In genomic region chr4:158314756-158315487, GRCh38 we compare ENCODE assay signal across 13 cellular contexts.
DNase-seq lines count a peak whose midpoint lies in the region; ATAC-seq and TF ChIP-seq lines count a peak whose summit lies in the region.
"Had no signal": no experiment of that assay in that cellular context is flagged by ENCODE, and none has a peak within 500 bp of the region (broad histone marks: within the 10 kb centered on the region; RNA-seq: fewer than 3 reads in every experiment).

No MANE protein-coding gene starts in this region.

- H3K27ac ChIP-seq in SJSA1 (peak overlapping the region; percentile 98), psoas muscle (peak overlapping the region; percentile 3)

- DNase-seq in AG09319 (ENCODE audit: extremely low read depth, low read depth) (peak; percentile 90), SJSA1 (ENCODE audit: low read depth in 1 of 2, low spot score in 2 of 2) (peak; percentile 51 to 94), fibroblast of mammary gland (ENCODE audit: low read depth) (peak; percentile 98), psoas muscle (no peak), GM10266 (ENCODE audit: extremely low spot score) (no peak), SHP77 (lab: John Stamatoyannopoulos, UW) (no peak)
- DNase-seq in stimulated activated naive CD8-positive, alpha-beta T cell treated with anti-CD3 and anti-CD28 coated beads, Interleukin-15, Interleukin-2, amounts not matched to agents 100 U/mL and 50 U/mL, for 24 hours: no peak
- DNase-seq: CD4-positive, CD25-positive, alpha-beta regulatory T cell; H7; NCI-H2081; retina; stimulated activated naive CD4-positive, alpha-beta T cell treated with Interleukin-2 at 50 U/mL for 16 hours had no signal

- intact Hi-C loops in psoas muscle (cut with DNase I): no loop called here

- peaks cover 57% of the 10 kb centered on the region for H3K4me1 ChIP-seq in SJSA1 (replicated peaks)
- H3K4me1 ChIP-seq in psoas muscle: no peaks in the 10 kb centered on the region

- TF ChIP-seq CTCF in AG09319 (IDR thresholded peaks at IDR 0.05; ENCODE audit: low read depth, low read length): no peak
- no peak for TF ChIP-seq CTCF in fibroblast of mammary gland (conservative IDR thresholded peaks at IDR 0.05; ENCODE audit: control insufficient read depth, insufficient read depth, low read depth, low read length)
- no peak for TF ChIP-seq CTCF in psoas muscle (IDR thresholded peaks at IDR 0.05)
- TF ChIP-seq CTCF in GM10266 (IDR thresholded peaks at IDR 0.05; ENCODE audit: control insufficient read depth, insufficient read depth, low read depth, missing control alignments): no peak

- WGBS in psoas muscle, 3 donors: 69 to 77% (median 72%) methylated on average over 5 of the region's 5 CpGs

- no peaks in the 10 kb centered on the region for H3K36me3 ChIP-seq in SJSA1
- H3K36me3 ChIP-seq in psoas muscle (ENCODE audit: insufficient read depth in 1 of 2, low read depth in 1 of 2): no peaks in the 10 kb centered on the region

- peak overlapping the region; percentile 20 for H3K4me3 ChIP-seq in SJSA1
- H3K4me3 ChIP-seq in fibroblast of mammary gland (ENCODE audit: control insufficient read depth, low read depth, low read length): no peak overlapping the region
- H3K4me3 ChIP-seq in psoas muscle: no peak overlapping the region

- ATAC-seq in psoas muscle: peak in 2 of 4 donors; percentile 30 to 63
- no peak for ATAC-seq in stimulated activated naive CD8-positive, alpha-beta T cell treated with anti-CD3 and anti-CD28 coated beads, Interleukin-15, Interleukin-2, amounts not matched to agents 100 U/mL and 50 U/mL, for 24 hours
- no peak for ATAC-seq in GM19455 (IDR thresholded peaks at IDR 0.05; ENCODE audit: unreplicated experiment)

- H3K27me3 ChIP-seq in SJSA1 (replicated peaks) (no peaks in the 10 kb centered on the region), psoas muscle (ENCODE audit: insufficient read depth in 3 of 3, low read length in 2 of 3) (no peaks in the 10 kb centered on the region)

- H3K9me3 ChIP-seq in SJSA1 (replicated peaks): 0 out of 2 replicates have a peak, but pooled peaks cover 2% of the 10 kb centered on the region
- H3K9me3 ChIP-seq in psoas muscle: no peaks in the 10 kb centered on the region

Comparison
In these comparisons a context has a peak if more than half of its experiments do, and no peak if none do; other contexts are left out.
1. DNase-seq: peak in AG09319 (single experiment), SJSA1 (2 of 2) and fibroblast of mammary gland (single experiment); none in psoas muscle (0 of 2), stimulated activated naive CD8-positive, alpha-beta T cell treated with anti-CD3 and anti-CD28 coated beads, Interleukin-15, Interleukin-2, amounts not matched to agents 100 U/mL and 50 U/mL, for 24 hours (single experiment), GM10266 (single experiment) and SHP77 (0 of 2).